ENCODE assay signal across 8 cellular contexts in the genomic region with DNA sequence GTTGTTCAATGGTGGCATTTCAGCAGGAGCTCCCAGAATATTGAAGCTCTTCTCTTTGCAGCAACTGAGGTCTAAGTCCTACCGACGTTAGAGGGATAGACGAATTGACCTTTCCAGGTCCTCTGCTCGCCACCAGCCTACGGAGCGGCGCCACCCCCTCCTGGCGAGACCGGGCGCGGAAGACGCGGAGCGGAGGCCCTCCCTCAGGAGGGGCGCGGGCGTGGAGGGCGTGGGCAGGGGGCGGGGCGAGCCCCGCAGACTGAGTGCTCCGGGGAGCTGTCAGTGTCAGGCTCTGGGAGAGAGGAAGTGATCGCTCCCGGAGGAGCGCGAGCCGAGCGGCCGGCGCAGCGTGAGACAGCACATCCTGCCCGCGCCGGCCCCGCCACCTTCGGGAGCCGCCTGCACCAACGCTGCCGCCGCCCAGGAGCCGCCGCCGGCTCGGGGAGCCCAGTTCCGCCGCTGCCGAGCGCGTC. TPM values are rescaled to one million over a fixed set of nuclear protein-coding genes. Genes with fewer than 3 reads are reported as not detected.
A peak's percentile ranks its signal among the peaks of the same experiment; 100 is the strongest.
DNase-seq lines count a peak whose midpoint lies in the region; ATAC-seq and TF ChIP-seq lines count a peak whose summit lies in the region.

A gene (plus strand): TSS at position 257 of the 473 bp plus-strand sequence. CDS start 32,176 bp downstream, outside the sequence.

- H3K27me3 ChIP-seq in tibial artery = no peaks in the 10 kb centered on the region

- DNase-seq in NCI-H2227 (lab: John Stamatoyannopoulos, UW; ENCODE audit: unreplicated experiment) (peak; percentile 87), foreskin fibroblast (peak; percentile 30 to 59), natural killer cell (no peak), tibial artery (peak; percentile 52 to 78)
- no peak for DNase-seq in activated CD8-positive, alpha-beta memory T cell treated with anti-CD3 and anti-CD28 coated beads, Interleukin-2, amount 10 ng/mL, durations not matched to agents 7 days and 5 days

- peaks cover 32% of the 10 kb centered on the region for H3K27me3 Mint-ChIP-seq in activated CD8-positive, alpha-beta memory T cell treated with anti-CD3 and anti-CD28 coated beads, Interleukin-2, amount 10 ng/mL, durations not matched to agents 7 days and 5 days
- H3K27me3 Mint-ChIP-seq in natural killer cell (ENCODE audit: low read depth in 2 of 2) = peaks cover 0 to 15% of the 10 kb centered on the region in 2 donors

- peaks cover 1% of the 10 kb centered on the region for H3K36me3 Mint-ChIP-seq in activated CD8-positive, alpha-beta memory T cell treated with anti-CD3 and anti-CD28 coated beads, Interleukin-2, amount 10 ng/mL, durations not matched to agents 7 days and 5 days
- H3K36me3 Mint-ChIP-seq in natural killer cell = no peaks in the 10 kb centered on the region

- H3K4me1 Mint-ChIP-seq in activated CD8-positive, alpha-beta memory T cell treated with anti-CD3 and anti-CD28 coated beads, Interleukin-2, amount 10 ng/mL, durations not matched to agents 7 days and 5 days = peaks cover 4% of the 10 kb centered on the region
- peaks cover 0 to 10% of the 10 kb centered on the region in 2 donors for H3K4me1 Mint-ChIP-seq in natural killer cell

- peak within 1 kb of the TSS; percentile 45 to 48 for H3K4me3 ChIP-seq in foreskin fibroblast (ENCODE audit: low read depth in 1 of 2, low read length in 2 of 2)
- H3K4me3 ChIP-seq in tibial artery = peak within 1 kb of the TSS; percentile 76 to 91

- H3K4me3 Mint-ChIP-seq in activated CD8-positive, alpha-beta memory T cell treated with anti-CD3 and anti-CD28 coated beads, Interleukin-2, amount 10 ng/mL, durations not matched to agents 7 days and 5 days = peak within 1 kb of the TSS; percentile 50
- peak within 1 kb of the TSS; percentile 90 for H3K4me3 Mint-ChIP-seq in natural killer cell

- no peaks in the 10 kb centered on the region for H3K9me3 ChIP-seq in tibial artery

- H3K27ac ChIP-seq in C4-2B (peak within 1 kb of the TSS; percentile 30; the same call in 1 of the 2 replicates), tibial artery (peak within 1 kb of the TSS; percentile 78 to 84)

- no peak within 1 kb of the TSS for H3K27ac Mint-ChIP-seq in activated CD8-positive, alpha-beta memory T cell treated with anti-CD3 and anti-CD28 coated beads, Interleukin-2, amount 10 ng/mL, durations not matched to agents 7 days and 5 days
- no peak within 1 kb of the TSS for H3K27ac Mint-ChIP-seq in natural killer cell

- no peaks in the 10 kb centered on the region for H3K9me3 Mint-ChIP-seq in activated CD8-positive, alpha-beta memory T cell treated with anti-CD3 and anti-CD28 coated beads, Interleukin-2, amount 10 ng/mL, durations not matched to agents 7 days and 5 days (ENCODE audit: low read depth)
- no peaks in the 10 kb centered on the region for H3K9me3 Mint-ChIP-seq in natural killer cell

- CTCF ChIA-PET in activated CD8-positive, alpha-beta memory T cell treated with anti-CD3 and anti-CD28 coated beads, Interleukin-2, amount 10 ng/mL, durations not matched to agents 7 days and 5 days (lab: Charles Lee) = no interaction called here

- no peaks in the 10 kb centered on the region for H3K36me3 ChIP-seq in tibial artery

- peaks cover 0 to 19% (median 5%) of the 10 kb centered on the region in 4 donors for H3K4me1 ChIP-seq in tibial artery

- ATAC-seq in GM19043 (IDR thresholded peaks at IDR 0.05; ENCODE audit: low read depth, unreplicated experiment) = peak; percentile 95
- peak; percentile 89 for ATAC-seq in HG03108 (IDR thresholded peaks at IDR 0.05; ENCODE audit: unreplicated experiment)
- peak; percentile 69 for ATAC-seq in activated CD8-positive, alpha-beta memory T cell treated with anti-CD3 and anti-CD28 coated beads, Interleukin-2, amount 10 ng/mL, durations not matched to agents 7 days and 5 days
- peak; percentile 26 to 80 (median 64) for ATAC-seq in natural killer cell

- TF ChIP-seq CTCF in C4-2B (conservative IDR thresholded peaks at IDR 0.05) (peak; percentile 25), foreskin fibroblast (IDR thresholded peaks at IDR 0.05; ENCODE audit: low read depth, low read length) (no peak), natural killer cell (IDR thresholded peaks at IDR 0.05) (no peak), tibial artery (IDR thresholded peaks at IDR 0.05) (no peak)

- intact Hi-C loops in natural killer cell (cut with micrococcal nuclease) (no loop called here), tibial artery (cut with DNase I; ENCODE audit: low total_unique reads) (no loop called here)

RNA-seq across cellular contexts. Expression of the gene that starts here (rescaled TPM):
- total RNA-seq in activated CD8-positive, alpha-beta memory T cell treated with anti-CD3 and anti-CD28 coated beads, Interleukin-2, amount 10 ng/mL, durations not matched to agents 7 days and 5 days = not detected
- not detected for total RNA-seq in natural killer cell

Comparison
In these comparisons a context has a peak if more than half of its experiments do, and no peak if none do; other contexts are left out.
1. Peak in ATAC-seq in activated CD8-positive, alpha-beta memory T cell treated with anti-CD3 and anti-CD28 coated beads, Interleukin-2, amount 10 ng/mL, durations not matched to agents 7 days and 5 days; RNA of the gene not detected or under 1 TPM.
2. Peak in ATAC-seq in natural killer cell; RNA of the gene not detected or under 1 TPM.
3. DNase-seq: peak in NCI-H2227 (single experiment), foreskin fibroblast (2 of 2) and tibial artery (2 of 2); none in activated CD8-positive, alpha-beta memory T cell treated with anti-CD3 and anti-CD28 coated beads, Interleukin-2, amount 10 ng/mL, durations not matched to agents 7 days and 5 days (single experiment) and natural killer cell (single experiment).
4. Peak in every context shown above with its lines, with median percentiles within 50 percentile points of each other: ATAC-seq.